12 cellular contexts compared by ENCODE assay signal in genomic region chr20:56234110-56234509, GRCh38. TPM values are rescaled to one million over a fixed set of nuclear protein-coding genes. Genes with fewer than 3 reads are reported as not detected.
"Had no signal": no experiment of that assay in that cellular context is flagged by ENCODE, and none has a peak within 500 bp of the region (broad histone marks: within the 10 kb centered on the region; RNA-seq: fewer than 3 reads in every experiment).

No MANE protein-coding gene starts in this region.

- H2AFZ ChIP-seq: GM23248, GM23338 had no signal

- H3K9me3 ChIP-seq: HAP-1 had no signal

- H3K4me1 ChIP-seq: HAP-1 had no signal

- H3K27ac ChIP-seq: GM23248 had no signal

- H3K27ac Mint-ChIP-seq: GM23338, H9, HFFc6 had no signal

- ATAC-seq: GM23338, HCT116 had no signal

- H3K4me2 ChIP-seq: GM23338 had no signal

- H3K9ac ChIP-seq: GM23248 had no signal

- H3K4me1 Mint-ChIP-seq: GM23338, H9 had no signal

- FAIRE-seq: H1, H54 had no signal

- H3K4me3 Mint-ChIP-seq: GM23338, H9, HFFc6 had no signal

- H3K36me3 ChIP-seq: HAP-1 had no signal

- H3K4me3 ChIP-seq: GM23248, GM23338, HAP-1 had no signal

- DNase-seq: GM23248, GOT3, H7, H9, HCEC 1CT, HFFc6 had no signal

RNA-seq across cellular contexts. Expression of gene MC3R, which starts 14.4 kb away (rescaled TPM):
- total RNA-seq: GM23248, GM23338, H1, H4, H7, H9, HFFc6 had no signal
- polyA plus RNA-seq: GM23248, GM23338, H1 had no signal
